Comparison of ENCODE assay signal across 1 cellular context in the genomic region with DNA sequence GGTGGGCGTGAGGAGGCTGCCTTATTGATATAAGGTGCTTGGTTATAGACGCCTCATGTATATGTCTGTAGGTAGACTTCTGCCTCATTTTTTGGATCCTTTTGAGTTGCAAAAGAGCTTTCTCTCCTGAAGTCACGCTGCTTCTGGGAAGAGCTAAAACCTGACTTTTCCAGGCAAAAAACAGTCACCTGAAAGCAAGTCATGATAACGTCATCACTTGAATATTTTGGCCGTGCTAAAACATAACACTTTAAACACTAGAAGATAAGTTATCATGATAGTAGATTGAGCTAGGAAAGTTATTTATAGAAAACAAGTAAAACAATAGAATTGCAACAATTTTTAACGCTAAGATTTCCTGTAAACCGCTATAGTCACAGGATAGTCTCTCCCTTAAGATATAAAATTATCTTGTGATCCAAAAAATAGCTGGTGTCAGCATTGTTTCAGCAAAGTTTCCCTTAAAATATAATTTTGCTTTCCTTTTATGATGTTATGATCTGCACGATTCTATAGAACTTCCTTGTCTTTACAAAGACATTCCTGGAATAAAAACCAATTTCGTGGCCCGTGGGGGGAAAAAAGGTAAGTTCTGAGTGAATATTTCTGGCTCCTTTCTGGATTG.
TF ChIP-seq lines count a peak whose summit lies in the region.

No MANE protein-coding gene starts in this region.

TF ChIP-seq in GM23338, 12 proteins besides CTCF, POLR2A, EP300 and RAD21 (continued from another document):
- TF ChIP-seq ZNF462 (CRISPR knock-in tag; IDR thresholded peaks at IDR 0.05), result no peak
- TF ChIP-seq CREB1 (CRISPR knock-in tag; IDR thresholded peaks at IDR 0.05; ENCODE audit: low read depth), result no peak
- TF ChIP-seq STAT1 (IDR thresholded peaks at IDR 0.05; ENCODE audit: unreplicated experiment), result no peak
